Comparison of ENCODE assay signal across 1 cellular context in the genomic region with DNA sequence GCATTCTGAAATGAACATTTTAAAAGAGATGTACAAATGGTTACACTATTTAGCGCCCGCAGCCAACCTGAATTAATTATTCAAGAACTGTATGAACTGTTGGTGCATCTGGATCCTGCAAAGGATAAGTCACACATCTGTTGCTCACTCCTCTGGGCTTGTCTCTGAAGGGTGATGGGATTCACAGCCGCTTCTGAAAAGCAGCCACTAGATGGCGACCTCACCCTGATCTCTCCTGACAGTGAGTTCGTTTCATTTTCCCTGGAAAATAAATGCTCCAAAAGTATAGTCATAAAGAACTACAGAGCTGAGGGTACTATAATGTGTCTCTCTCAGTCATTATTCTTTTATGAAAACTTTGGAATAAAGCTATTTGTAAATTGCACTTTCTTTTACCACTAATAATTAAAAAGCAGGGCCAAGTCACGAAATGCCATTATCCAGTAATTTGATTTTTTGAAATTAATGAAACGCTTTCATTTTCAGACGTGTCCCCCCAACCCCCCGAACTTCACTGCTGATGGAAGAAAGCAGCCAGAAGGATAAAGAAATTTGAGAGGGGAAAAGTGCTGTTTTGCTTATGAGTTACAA.
TF ChIP-seq lines count a peak whose summit lies in the region.

No MANE protein-coding gene starts in this region.

TF ChIP-seq in GM23338, 12 proteins besides CTCF, POLR2A, EP300 and RAD21 (continued from another document):
- no peak for TF ChIP-seq ZNF462 (CRISPR knock-in tag; IDR thresholded peaks at IDR 0.05)
- TF ChIP-seq, protein P1, sequence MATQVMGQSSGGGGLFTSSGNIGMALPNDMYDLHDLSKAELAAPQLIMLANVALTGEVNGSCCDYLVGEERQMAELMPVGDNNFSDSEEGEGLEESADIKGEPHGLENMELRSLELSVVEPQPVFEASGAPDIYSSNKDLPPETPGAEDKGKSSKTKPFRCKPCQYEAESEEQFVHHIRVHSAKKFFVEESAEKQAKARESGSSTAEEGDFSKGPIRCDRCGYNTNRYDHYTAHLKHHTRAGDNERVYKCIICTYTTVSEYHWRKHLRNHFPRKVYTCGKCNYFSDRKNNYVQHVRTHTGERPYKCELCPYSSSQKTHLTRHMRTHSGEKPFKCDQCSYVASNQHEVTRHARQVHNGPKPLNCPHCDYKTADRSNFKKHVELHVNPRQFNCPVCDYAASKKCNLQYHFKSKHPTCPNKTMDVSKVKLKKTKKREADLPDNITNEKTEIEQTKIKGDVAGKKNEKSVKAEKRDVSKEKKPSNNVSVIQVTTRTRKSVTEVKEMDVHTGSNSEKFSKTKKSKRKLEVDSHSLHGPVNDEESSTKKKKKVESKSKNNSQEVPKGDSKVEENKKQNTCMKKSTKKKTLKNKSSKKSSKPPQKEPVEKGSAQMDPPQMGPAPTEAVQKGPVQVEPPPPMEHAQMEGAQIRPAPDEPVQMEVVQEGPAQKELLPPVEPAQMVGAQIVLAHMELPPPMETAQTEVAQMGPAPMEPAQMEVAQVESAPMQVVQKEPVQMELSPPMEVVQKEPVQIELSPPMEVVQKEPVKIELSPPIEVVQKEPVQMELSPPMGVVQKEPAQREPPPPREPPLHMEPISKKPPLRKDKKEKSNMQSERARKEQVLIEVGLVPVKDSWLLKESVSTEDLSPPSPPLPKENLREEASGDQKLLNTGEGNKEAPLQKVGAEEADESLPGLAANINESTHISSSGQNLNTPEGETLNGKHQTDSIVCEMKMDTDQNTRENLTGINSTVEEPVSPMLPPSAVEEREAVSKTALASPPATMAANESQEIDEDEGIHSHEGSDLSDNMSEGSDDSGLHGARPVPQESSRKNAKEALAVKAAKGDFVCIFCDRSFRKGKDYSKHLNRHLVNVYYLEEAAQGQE (IDR thresholded peaks at IDR 0.05; ENCODE audit: unreplicated experiment): no peak
- TF ChIP-seq JUNB (IDR thresholded peaks at IDR 0.05; ENCODE audit: unreplicated experiment): no peak
- no peak for TF ChIP-seq ETS1 (IDR thresholded peaks at IDR 0.05)
- TF ChIP-seq EZH2 (IDR thresholded peaks at IDR 0.05; ENCODE audit: low read depth, unreplicated experiment): no peak
- TF ChIP-seq POLR2AphosphoS5 (IDR thresholded peaks at IDR 0.05; ENCODE audit: low read depth): no peak
- TF ChIP-seq ZNF114 (CRISPR knock-in tag; IDR thresholded peaks at IDR 0.05): no peak
- no peak for TF ChIP-seq ZNF331 (CRISPR knock-in tag; IDR thresholded peaks at IDR 0.05; ENCODE audit: low read depth)
- TF ChIP-seq STAT1 (IDR thresholded peaks at IDR 0.05; ENCODE audit: unreplicated experiment): no peak
- TF ChIP-seq EZH2phosphoT487 (IDR thresholded peaks at IDR 0.05; ENCODE audit: unreplicated experiment): no peak
